Comparison of ENCODE assay signal across 25 cellular contexts in the genomic region with DNA sequence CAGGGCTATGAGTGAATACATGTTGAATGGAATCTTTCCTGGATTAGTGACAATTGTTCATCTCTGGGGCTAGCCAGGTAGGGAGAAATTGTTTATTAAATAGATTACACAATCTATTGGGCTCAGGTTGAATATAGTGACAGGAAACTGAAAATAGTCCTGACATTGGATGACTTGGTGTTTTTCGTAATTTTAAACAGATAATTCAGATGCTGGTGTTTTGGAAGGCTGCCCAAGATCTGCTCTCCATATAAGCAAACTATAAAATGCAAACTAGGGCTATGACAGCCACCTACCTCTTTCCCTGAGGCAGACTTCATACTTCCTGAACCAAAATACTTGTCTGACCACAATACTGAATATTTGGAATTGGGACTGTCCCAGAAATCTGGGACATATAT.
DNase-seq lines count a peak whose midpoint lies in the region; ATAC-seq, FAIRE-seq and TF ChIP-seq lines count a peak whose summit lies in the region.
"Had no signal": no experiment of that assay in that cellular context is flagged by ENCODE, and none has a peak within 500 bp of the region (broad histone marks: within the 10 kb centered on the region; RNA-seq: fewer than 3 reads in every experiment).

No MANE protein-coding gene starts in this region.

- no peak for ATAC-seq in A549
- no peak for ATAC-seq in GM19467 (IDR thresholded peaks at IDR 0.05; ENCODE audit: unreplicated experiment)
- ATAC-seq: psoas muscle had no signal

- H3K4me3 ChIP-seq in A549 = no peak overlapping the region
- no peak overlapping the region for H3K4me3 ChIP-seq in astrocyte (ENCODE audit: insufficient read depth, low read depth, low read length)
- H3K4me3 ChIP-seq in MG63 = no peak overlapping the region
- H3K4me3 ChIP-seq: psoas muscle, upper lobe of left lung had no signal

- H4K20me1 ChIP-seq in astrocyte (ENCODE audit: insufficient read depth, low read length) = no peaks in the 10 kb centered on the region

- H3K4me2 ChIP-seq in A549 (peak overlapping the region; percentile 24; the same call in 2 of the 3 replicates), astrocyte (ENCODE audit: low read length) (peak overlapping the region; percentile 1)

- H2AFZ ChIP-seq in astrocyte (ENCODE audit: low read depth, low read length) = no peak overlapping the region

- FAIRE-seq in A549 (lab: Jason Lieb, UNC) (no peak), astrocyte (lab: Jason Lieb, UNC) (no peak)
- FAIRE-seq: TTC549 had no signal

- H3K9me3 Mint-ChIP-seq in HFFc6 (no peaks in the 10 kb centered on the region), astrocyte (ENCODE audit: unreplicated experiment) (no peaks in the 10 kb centered on the region)
- H3K9me3 Mint-ChIP-seq: activated CD4-positive, alpha-beta T cell treated with anti-CD3 and anti-CD28 coated beads, Interleukin-2, amount 10 ng/mL, durations not matched to agents 24 days and 14 days; stimulated activated naive CD8-positive, alpha-beta T cell treated with anti-CD3 and anti-CD28 coated beads, Interleukin-15, Interleukin-2, amounts not matched to agents 100 ng/mL and 50 ng/mL, for 24 hours had no signal

- H3K4me1 ChIP-seq in A549 (peaks cover 57% of the 10 kb centered on the region), astrocyte (ENCODE audit: insufficient read depth, low read length) (peaks cover 33% of the 10 kb centered on the region)

- H3K36me3 Mint-ChIP-seq in HFFc6 (ENCODE audit: low read depth) (no peaks in the 10 kb centered on the region), astrocyte (ENCODE audit: low read depth, unreplicated experiment) (no peaks in the 10 kb centered on the region)
- H3K36me3 Mint-ChIP-seq: CD4-positive, CD25-positive, alpha-beta regulatory T cell had no signal

- H3K4me3 Mint-ChIP-seq in HFFc6 = peak overlapping the region; percentile 19; the same call in 1 of the 2 replicates
- H3K4me3 Mint-ChIP-seq in astrocyte (ENCODE audit: unreplicated experiment) = no peak overlapping the region
- H3K4me3 Mint-ChIP-seq: activated CD4-positive, alpha-beta T cell treated with anti-CD3 and anti-CD28 coated beads, Interleukin-2, amount 10 ng/mL, durations not matched to agents 24 days and 14 days; CD4-positive, CD25-positive, alpha-beta regulatory T cell; stimulated activated naive CD8-positive, alpha-beta T cell treated with anti-CD3 and anti-CD28 coated beads, Interleukin-15, Interleukin-2, amounts not matched to agents 100 ng/mL and 50 ng/mL, for 24 hours had no signal

- H3K27ac Mint-ChIP-seq in HFFc6 = peak overlapping the region; percentile 32
- H3K27ac Mint-ChIP-seq in astrocyte (ENCODE audit: unreplicated experiment) = peak overlapping the region; percentile 75
- H3K27ac Mint-ChIP-seq: activated CD4-positive, alpha-beta T cell treated with anti-CD3 and anti-CD28 coated beads, Interleukin-2, amount 10 ng/mL, durations not matched to agents 24 days and 14 days; CD4-positive, CD25-positive, alpha-beta regulatory T cell; stimulated activated naive CD8-positive, alpha-beta T cell treated with anti-CD3 and anti-CD28 coated beads, Interleukin-15, Interleukin-2, amounts not matched to agents 100 ng/mL and 50 ng/mL, for 24 hours had no signal

- 48% methylated on average over 1 of the region's 1 CpG for WGBS in A549 (ENCODE audit: missing lambda C conversion rate)

- CTCF ChIA-PET in A549 (lab: Yijun Ruan, JAX) = interaction anchor here (0.9 kb wide), 1 partner anchor 85 kb away, joined by 4 read pairs; no protein-coding TSS in a partner anchor

- POLR2A ChIA-PET in A549 (lab: Yijun Ruan, JAX) = no interaction called here

- TF ChIP-seq POLR2A in A549 (IDR thresholded peaks at IDR 0.05; ENCODE audit: low read length) = no peak

- H3K36me3 ChIP-seq in astrocyte (ENCODE audit: insufficient read depth, low read length) (no peaks in the 10 kb centered on the region), MG63 (no peaks in the 10 kb centered on the region)
- H3K36me3 ChIP-seq: brain microvascular endothelial cell, upper lobe of left lung had no signal

- no peak for TF ChIP-seq EP300 in A549 (IDR thresholded peaks at IDR 0.05)

- DNase-seq in A549 (ENCODE audit: low read depth in 1 of 2, low spot score in 1 of 2) (no peak), HFFc6 (peak; percentile 29), astrocyte (ENCODE audit: low read depth) (peak; percentile 45), glomerular visceral epithelial cell (ENCODE audit: extremely low spot score) (peak; percentile 15), MG63 (no peak), DMS153 treated with DMSO at 0.1 percent for 48 hours (lab: John Stamatoyannopoulos, UW; ENCODE audit: unreplicated experiment) (no peak), hippocampal formation (lab: John Stamatoyannopoulos, UW) (no peak)
- DNase-seq: activated CD4-positive, alpha-beta T cell treated with anti-CD3 and anti-CD28 coated beads, Interleukin-2, amount 10 ng/mL, durations not matched to agents 24 days and 14 days; activated naive CD4-positive, alpha-beta T cell treated with anti-CD3 and anti-CD28 coated beads, Interleukin-2, amount 50 U/mL, for 16 hours; activated T-cell treated with anti-CD3 and anti-CD28 coated beads for 4 hours; brain microvascular endothelial cell; CD4-positive, CD25-positive, alpha-beta regulatory T cell; erythroblast; head of caudate nucleus; KBM-7; NCI-H1092 treated with DMSO at 0.1 percent for 48 hours; NCI-H69; OCI-M1; psoas muscle; stimulated activated CD4-positive, alpha-beta T cell treated with anti-CD3 and anti-CD28 coated beads, Interleukin-15, amount 100 ng/mL, for 24 hours; upper lobe of left lung had no signal

- H3K27ac ChIP-seq in A549 = peak overlapping the region; percentile 78 to 85; a peak in 5 of 6 replicates
- peak overlapping the region; percentile 19 for H3K27ac ChIP-seq in astrocyte (ENCODE audit: low read depth, low read length)
- H3K27ac ChIP-seq: brain microvascular endothelial cell, HL-60, psoas muscle, upper lobe of left lung had no signal

- H3K27me3 Mint-ChIP-seq in HFFc6 (ENCODE audit: insufficient read depth) (no peaks in the 10 kb centered on the region), astrocyte (ENCODE audit: low read depth, unreplicated experiment) (no peaks in the 10 kb centered on the region)

- no peak overlapping the region for H3K9ac ChIP-seq in astrocyte (ENCODE audit: low read length)

- TF ChIP-seq CTCF in A549 (IDR thresholded peaks at IDR 0.05) (no peak), HFFc6 (IDR thresholded peaks at IDR 0.05) (no peak), astrocyte (IDR thresholded peaks at IDR 0.05; ENCODE audit: insufficient read depth, low read depth, low read length) (no peak)

- H3K27me3 ChIP-seq in astrocyte (ENCODE audit: insufficient read depth, low read length) (no peaks in the 10 kb centered on the region), MG63 (no peaks in the 10 kb centered on the region)
- H3K27me3 ChIP-seq: brain microvascular endothelial cell, upper lobe of left lung had no signal

- no peaks in the 10 kb centered on the region for H3K79me2 ChIP-seq in astrocyte (ENCODE audit: insufficient read depth, low read length)

- H3K4me1 Mint-ChIP-seq in HFFc6 (ENCODE audit: low read depth) (peaks cover 63% of the 10 kb centered on the region), astrocyte (ENCODE audit: low read depth, unreplicated experiment) (peaks cover 46% of the 10 kb centered on the region)
- H3K4me1 Mint-ChIP-seq: activated CD4-positive, alpha-beta T cell treated with anti-CD3 and anti-CD28 coated beads, Interleukin-2, amount 10 ng/mL, durations not matched to agents 24 days and 14 days; CD4-positive, CD25-positive, alpha-beta regulatory T cell had no signal

- no peak for TF ChIP-seq RAD21 in A549 (conservative IDR thresholded peaks at IDR 0.05 in 1 of 2, IDR thresholded peaks at IDR 0.05 in 1 of 2)

- no peaks in the 10 kb centered on the region for H3K9me3 ChIP-seq in A549
- no peaks in the 10 kb centered on the region for H3K9me3 ChIP-seq in astrocyte (ENCODE audit: insufficient read depth, low read depth, low read length)
- no peaks in the 10 kb centered on the region for H3K9me3 ChIP-seq in MG63
- H3K9me3 ChIP-seq: psoas muscle, upper lobe of left lung had no signal

TF ChIP-seq in A549, 52 proteins besides CTCF, POLR2A, EP300 and RAD21 (continues in another document):
- TF ChIP-seq, protein P1, sequence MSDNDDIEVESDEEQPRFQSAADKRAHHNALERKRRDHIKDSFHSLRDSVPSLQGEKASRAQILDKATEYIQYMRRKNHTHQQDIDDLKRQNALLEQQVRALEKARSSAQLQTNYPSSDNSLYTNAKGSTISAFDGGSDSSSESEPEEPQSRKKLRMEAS (IDR thresholded peaks at IDR 0.05) = no peak
- TF ChIP-seq, protein P2, sequence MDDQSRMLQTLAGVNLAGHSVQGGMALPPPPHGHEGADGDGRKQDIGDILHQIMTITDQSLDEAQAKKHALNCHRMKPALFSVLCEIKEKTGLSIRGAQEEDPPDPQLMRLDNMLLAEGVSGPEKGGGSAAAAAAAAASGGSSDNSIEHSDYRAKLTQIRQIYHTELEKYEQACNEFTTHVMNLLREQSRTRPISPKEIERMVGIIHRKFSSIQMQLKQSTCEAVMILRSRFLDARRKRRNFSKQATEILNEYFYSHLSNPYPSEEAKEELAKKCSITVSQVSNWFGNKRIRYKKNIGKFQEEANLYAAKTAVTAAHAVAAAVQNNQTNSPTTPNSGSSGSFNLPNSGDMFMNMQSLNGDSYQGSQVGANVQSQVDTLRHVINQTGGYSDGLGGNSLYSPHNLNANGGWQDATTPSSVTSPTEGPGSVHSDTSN (IDR thresholded peaks at IDR 0.05) = no peak
- TF ChIP-seq, protein P3, sequence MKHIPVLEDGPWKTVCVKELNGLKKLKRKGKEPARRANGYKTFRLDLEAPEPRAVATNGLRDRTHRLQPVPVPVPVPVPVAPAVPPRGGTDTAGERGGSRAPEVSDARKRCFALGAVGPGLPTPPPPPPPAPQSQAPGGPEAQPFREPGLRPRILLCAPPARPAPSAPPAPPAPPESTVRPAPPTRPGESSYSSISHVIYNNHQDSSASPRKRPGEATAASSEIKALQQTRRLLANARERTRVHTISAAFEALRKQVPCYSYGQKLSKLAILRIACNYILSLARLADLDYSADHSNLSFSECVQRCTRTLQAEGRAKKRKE (CRISPR knock-in tag; IDR thresholded peaks at IDR 0.05; ENCODE audit: low read depth) = no peak
- TF ChIP-seq BHLHE40 (IDR thresholded peaks at IDR 0.05; ENCODE audit: low read depth, low read length) = no peak
- no peak for TF ChIP-seq CBX8 (IDR thresholded peaks at IDR 0.05)
- TF ChIP-seq, protein P4, sequence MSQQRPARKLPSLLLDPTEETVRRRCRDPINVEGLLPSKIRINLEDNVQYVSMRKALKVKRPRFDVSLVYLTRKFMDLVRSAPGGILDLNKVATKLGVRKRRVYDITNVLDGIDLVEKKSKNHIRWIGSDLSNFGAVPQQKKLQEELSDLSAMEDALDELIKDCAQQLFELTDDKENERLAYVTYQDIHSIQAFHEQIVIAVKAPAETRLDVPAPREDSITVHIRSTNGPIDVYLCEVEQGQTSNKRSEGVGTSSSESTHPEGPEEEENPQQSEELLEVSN (IDR thresholded peaks at IDR 0.05; ENCODE audit: borderline replicate concordance, low read depth) = no peak
- TF ChIP-seq RFX5 (IDR thresholded peaks at IDR 0.05) = no peak
- TF ChIP-seq ZC3H11A (IDR thresholded peaks at IDR 0.05) = no peak
- TF ChIP-seq NPAS2 (CRISPR knock-in tag; IDR thresholded peaks at IDR 0.05; ENCODE audit: borderline replicate concordance) = no peak
- no peak for TF ChIP-seq MAZ (IDR thresholded peaks at IDR 0.05; ENCODE audit: borderline replicate concordance, low read depth, low read length)

Comparison
In these comparisons a context has a peak if more than half of its experiments do, and no peak if none do; other contexts are left out.
1. DNase-seq: peak in HFFc6 (single experiment), astrocyte (single experiment) and glomerular visceral epithelial cell (single experiment); none in A549 (0 of 2), MG63 (single experiment), DMS153 treated with DMSO at 0.1 percent for 48 hours (single experiment) and hippocampal formation (0 of 2).